ENCODE assay signal across 15 cellular contexts in genomic region chr20:34343458-34344255, GRCh38. TPM values are rescaled to one million over a fixed set of nuclear protein-coding genes. Genes with fewer than 3 reads are reported as not detected.
DNase-seq lines count a peak whose midpoint lies in the region; ATAC-seq and TF ChIP-seq lines count a peak whose summit lies in the region.
"Had no signal": no experiment of that assay in that cellular context is flagged by ENCODE, and none has a peak within 500 bp of the region (broad histone marks: within the 10 kb centered on the region; RNA-seq: fewer than 3 reads in every experiment).

No MANE protein-coding gene starts in this region.

- H3K4me3 ChIP-seq in PC-9 (no peak overlapping the region), colonic mucosa (no peak overlapping the region), right lobe of liver (no peak overlapping the region), transverse colon (no peak overlapping the region)

- H3K27me3 ChIP-seq in PC-9 (ENCODE audit: insufficient read depth, low read depth) (no peaks in the 10 kb centered on the region), colonic mucosa (no peaks in the 10 kb centered on the region), right lobe of liver (no peaks in the 10 kb centered on the region), transverse colon (no peaks in the 10 kb centered on the region)
- H3K27me3 ChIP-seq: BE2C had no signal

- no peaks in the 10 kb centered on the region for H4K20me1 ChIP-seq in PC-9 (ENCODE audit: insufficient read depth)

- TF ChIP-seq CTCF in PC-9 (conservative IDR thresholded peaks at IDR 0.05) = no peak
- TF ChIP-seq CTCF in colonic mucosa (IDR thresholded peaks at IDR 0.05) = no peak
- no peak for TF ChIP-seq CTCF in right lobe of liver (IDR thresholded peaks at IDR 0.05)
- TF ChIP-seq CTCF in transverse colon (IDR thresholded peaks at IDR 0.05) = no peak
- no peak for TF ChIP-seq CTCF in omental fat pad (IDR thresholded peaks at IDR 0.05)

- ATAC-seq in right lobe of liver (peak; percentile 31 to 77 (median 60)), GM21390 (IDR thresholded peaks at IDR 0.05; ENCODE audit: unreplicated experiment) (no peak), omental fat pad (ENCODE audit: low FRiP score) (no peak)
- ATAC-seq: CD8-positive, alpha-beta T cell had no signal

- intact Hi-C loops in PC-9 (cut with micrococcal nuclease; ENCODE audit: unreplicated experiment) (no loop called here), colonic mucosa (cut with DNase I) (no loop called here), right lobe of liver (cut with DNase I) (no loop called here), transverse colon (cut with DNase I; ENCODE audit: low total_unique reads) (no loop called here)

- 64% methylated on average over 9 of the region's 10 CpGs for WGBS in right lobe of liver (ENCODE audit: insufficient coverage, low coverage, low lambda C conversion rate, missing lambda C conversion rate)
- 64 to 71% methylated on average over 3 to 10 of the region's 10 CpGs for WGBS in transverse colon (ENCODE audit: low coverage in 1 of 2), 2 donors

- H3K4me2 ChIP-seq in PC-9 = 0 out of 2 replicates have a peak overlapping the region, but pooled peaks have one; percentile 8

- CTCF ChIA-PET in PC-9 (lab: Charles Lee) = no interaction called here

- H3K27ac ChIP-seq in PC-9 (peak overlapping the region; percentile 36), colonic mucosa (peak overlapping the region; percentile 71), right lobe of liver (no peak overlapping the region), transverse colon (peak overlapping the region; percentile 44 to 64 (median 60))

- POLR2A ChIA-PET in PC-9 (lab: Charles Lee; ENCODE audit: unreplicated experiment) = no interaction called here

- H3K36me3 ChIP-seq in PC-9 (ENCODE audit: low read depth) (no peaks in the 10 kb centered on the region), colonic mucosa (no peaks in the 10 kb centered on the region), right lobe of liver (no peaks in the 10 kb centered on the region), transverse colon (no peaks in the 10 kb centered on the region)
- H3K36me3 ChIP-seq: BE2C had no signal

- TF ChIP-seq POLR2A in right lobe of liver (IDR thresholded peaks at IDR 0.05) = no peak
- TF ChIP-seq POLR2A in transverse colon (IDR thresholded peaks at IDR 0.05) = no peak

- no TSS peak for BruUV-seq in PC-9 (replicated peaks; lab: Mats Ljungman, UMichigan)

- no peak for TF ChIP-seq EP300 in transverse colon (IDR thresholded peaks at IDR 0.05; ENCODE audit: low read depth)

- H3K9ac ChIP-seq in colonic mucosa (ENCODE audit: low read depth in 2 of 2, low read length in 2 of 2) = peak overlapping the region in 1 of 2 donors; percentile 34

- H2AFZ ChIP-seq in PC-9 = no peak overlapping the region

- H3K4me1 ChIP-seq in PC-9 (replicated peaks; ENCODE audit: insufficient read depth) (peaks cover 18% of the 10 kb centered on the region), colonic mucosa (no peaks in the 10 kb centered on the region), right lobe of liver (peaks cover 0 to 14% (median 3%) of the 10 kb centered on the region in 4 donors), transverse colon (peaks cover 0 to 22% (median 5%) of the 10 kb centered on the region in 4 donors)
- H3K4me1 ChIP-seq: BE2C had no signal

- H3F3A ChIP-seq in PC-9 (ENCODE audit: insufficient read depth, low read depth) = peaks cover 19% of the 10 kb centered on the region

- no peaks in the 10 kb centered on the region for H3K9me2 ChIP-seq in PC-9 (ENCODE audit: insufficient read depth)

- in situ Hi-C loops in transverse colon (cut with MboI; ENCODE audit: low pct_ligation_motif_present in 1 of 4, low pct_unique_long_range_greater_than_20kb in 1 of 4, low sequenced_read_pairs in 3 of 4) = no loop called here

- H3K9me3 ChIP-seq in PC-9 (ENCODE audit: insufficient read depth, low read depth) (no peaks in the 10 kb centered on the region), colonic mucosa (no peaks in the 10 kb centered on the region), right lobe of liver (no peaks in the 10 kb centered on the region), transverse colon (no peaks in the 10 kb centered on the region)
- H3K9me3 ChIP-seq: BE2C had no signal

- no peaks in the 10 kb centered on the region for H3K79me2 ChIP-seq in PC-9 (ENCODE audit: low read depth)

- no peak for DNase-seq in PC-9
- DNase-seq in colonic mucosa = peak; percentile 58
- no peak for DNase-seq in right lobe of liver
- peak; percentile 37 for DNase-seq in transverse colon
- no peak for DNase-seq in omental fat pad (ENCODE audit: low spot score)
- DNase-seq in SK-N-DZ (ENCODE audit: low spot score) = no peak
- DNase-seq: BE2C; CD8-positive, alpha-beta T cell; Kasumi-1; NCI-H187 treated with DMSO at 0.1 percent for 48 hours; NCI-H2171; NCI-H446 treated with DMSO at 0.1 percent for 48 hours; NCI-H748 treated with DMSO at 0.1 percent for 48 hours; SIG-M5 had no signal

RNA-seq across cellular contexts. Expression of gene ITCH, which starts 19.4 kb away (rescaled TPM):
- total RNA-seq in PC-9 (2021) (91.6 and 144 TPM in 2 replicates), colonic mucosa (10 to 100 TPM; 50.0 to 71.4 TPM), right lobe of liver (10 to 100 TPM; 32.8 to 71.4 (median 44.1) TPM), transverse colon (10 to 100 TPM; 35.2 to 82.8 (median 65.3) TPM), omental fat pad (10 to 100 TPM; 50.3 to 67.6 (median 55.2) TPM)
- 27.7 and 36.2 TPM in 2 replicates for polyA plus RNA-seq in SK-N-DZ (2014; cell fraction: cytosol; rRNA removed)
- polyA plus RNA-seq in SK-N-DZ (2014; cell fraction: nucleus; rRNA removed) = 24.4 and 26.2 TPM in 2 replicates

RNA-seq across cellular contexts. Expression of gene AHCY, which starts 40.5 kb away (rescaled TPM):
- 247 and 273 TPM in 2 replicates for total RNA-seq in PC-9 (2021)
- 100 to 1,000 TPM in 1 of 2 donors, 10 to 100 TPM in 1; 79.4 to 192 TPM for total RNA-seq in colonic mucosa
- 100 to 1,000 TPM in 5 of 6 experiments, 10 to 100 TPM in 1; 66.5 to 142 (median 111) TPM for total RNA-seq in right lobe of liver
- 10 to 100 TPM; 23.9 to 71.6 (median 63.8) TPM for total RNA-seq in transverse colon
- 10 to 100 TPM; 61.9 to 83.1 (median 72.6) TPM for total RNA-seq in omental fat pad
- polyA plus RNA-seq in SK-N-DZ (2014; cell fraction: cytosol; rRNA removed) = 369 and 395 TPM in 2 replicates
- 201 and 232 TPM in 2 replicates for polyA plus RNA-seq in SK-N-DZ (2014; cell fraction: nucleus; rRNA removed)

Comparison
In these comparisons a context has a peak if more than half of its experiments do, and no peak if none do; other contexts are left out.
1. DNase-seq: peak in colonic mucosa (single experiment) and transverse colon (single experiment); none in PC-9 (0 of 2), right lobe of liver (0 of 3), omental fat pad (single experiment) and SK-N-DZ (single experiment).
2. H3K27ac ChIP-seq: peak in PC-9 (single experiment), colonic mucosa (single experiment) and transverse colon (4 of 4); none in right lobe of liver (0 of 3).
3. ATAC-seq: peak in right lobe of liver (4 of 4); none in GM21390 (single experiment) and omental fat pad (single experiment).